ENCODE assay signal across 11 cellular contexts in genomic region chr6:44662461-44663121, GRCh38.
DNase-seq lines count a peak whose midpoint lies in the region; ATAC-seq, FAIRE-seq and TF ChIP-seq lines count a peak whose summit lies in the region.
"Had no signal": no experiment of that assay in that cellular context is flagged by ENCODE, and none has a peak within 500 bp of the region (broad histone marks: within the 10 kb centered on the region; RNA-seq: fewer than 3 reads in every experiment).

No MANE protein-coding gene starts in this region.

- TF ChIP-seq RAD21 in Ishikawa (IDR thresholded peaks at IDR 0.05; ENCODE audit: low read depth) (peak; percentile 35; the same call in 1 of the 2 replicates), GM12878 (IDR thresholded peaks at IDR 0.05; ENCODE audit: insufficient read depth, low read depth, low read length) (no peak)

- CTCF ChIA-PET in GM12878 (lab: Yijun Ruan, JAX), result interaction anchor here (1.5 to 1.6 kb wide), 2 partner anchors 9 to 35 kb away, joined by 4 to 5 read pairs; no protein-coding TSS in a partner anchor

- no peaks in the 10 kb centered on the region; the same call in 1 of the 2 replicates for H3K4me1 ChIP-seq in GM12878 (ENCODE audit: control insufficient read depth, insufficient read depth, low read length)
- H3K4me1 ChIP-seq in mesendoderm (ENCODE audit: control insufficient read depth, low read depth, low read length), result peaks cover 30% of the 10 kb centered on the region

- no peak overlapping the region for H3K27ac ChIP-seq in GM12878 (ENCODE audit: control insufficient read depth, insufficient read depth)
- peak overlapping the region; percentile 77 for H3K27ac ChIP-seq in mesendoderm (ENCODE audit: low read depth, low read length)

- no peak for TF ChIP-seq CTCF in GM12878 (IDR thresholded peaks at IDR 0.05 in 2 of 3, conservative IDR thresholded peaks at IDR 0.05 in 1 of 3; ENCODE audit: control insufficient read depth in 2 of 3, extremely low read depth in 1 of 3, insufficient read depth in 1 of 3, low read depth in 3 of 3, low read length in 3 of 3)

- H3K56ac ChIP-seq in mesendoderm (ENCODE audit: low read length), result peak overlapping the region; percentile 73

- intact Hi-C loops in GM12878 (cut with micrococcal nuclease; ENCODE audit: unreplicated experiment), result loop anchor here (10.0 kb wide), 1 partner anchor 272 kb away; no protein-coding TSS in a partner anchor

- H3K9ac ChIP-seq in GM12878 (ENCODE audit: control insufficient read depth, insufficient read depth, low read length) (no peak overlapping the region), mesendoderm (ENCODE audit: low read length) (peak overlapping the region; percentile 23)

- FAIRE-seq in GM12878 (lab: Jason Lieb, UNC), result no peak

- no peak overlapping the region for H2BK120ac ChIP-seq in mesendoderm (ENCODE audit: low read depth, low read length)

- no peak overlapping the region for H3K23ac ChIP-seq in mesendoderm (ENCODE audit: low read length)

- TF ChIP-seq EP300 in Ishikawa (IDR thresholded peaks at IDR 0.05; ENCODE audit: borderline replicate concordance), result peak; percentile 86
- no peak for TF ChIP-seq EP300 in GM12878 (IDR thresholded peaks at IDR 0.05; ENCODE audit: borderline replicate concordance in 1 of 2, control insufficient read depth in 1 of 2, low read depth in 2 of 2, low read length in 2 of 2)

- peak overlapping the region; percentile 59 for H3K4ac ChIP-seq in mesendoderm (ENCODE audit: low read depth, low read length)

- H2AK5ac ChIP-seq in mesendoderm (ENCODE audit: low read length), result no peak overlapping the region

- H3K27me3 ChIP-seq in GM12878 (replicated peaks in 1 of 2; ENCODE audit: control insufficient read depth in 2 of 2, insufficient read depth in 2 of 2, low read length in 1 of 2) (no peaks in the 10 kb centered on the region; a peak in 1 of 4 replicates), mesendoderm (ENCODE audit: insufficient read depth, low read length, poor library complexity) (no peaks in the 10 kb centered on the region)

- no peak overlapping the region for H4K8ac ChIP-seq in mesendoderm (ENCODE audit: low read depth, low read length)

- H3K4me2 ChIP-seq in GM12878 (ENCODE audit: control insufficient read depth, insufficient read depth) (no peak overlapping the region), mesendoderm (ENCODE audit: low read length) (no peak overlapping the region)

- peak overlapping the region; percentile 55 for H2BK5ac ChIP-seq in mesendoderm (ENCODE audit: low read length)

- DNase-seq in COLO668 (lab: John Stamatoyannopoulos, UW; ENCODE audit: unreplicated experiment) (peak; percentile 69), GM12878 (ENCODE audit: low read depth, low spot score) (no peak), mesendoderm (peak; percentile 95), COR-L47 (lab: John Stamatoyannopoulos, UW) (no peak), dedifferentiated amniotic fluid mesenchymal stem cell (ENCODE audit: extremely low spot score) (no peak)
- no peak for DNase-seq in activated CD4-positive, alpha-beta T cell treated with anti-CD3 and anti-CD28 coated beads for 1 hour
- DNase-seq in activated naive CD4-positive, alpha-beta T cell treated with anti-CD3 and anti-CD28 coated beads, Interleukin-2, amount 50 U/mL, for 16 hours, result no peak
- DNase-seq: activated T-cell treated with anti-CD3 and anti-CD28 coated beads, Interleukin-2, amount 50 U/mL, for 4 hours; MV-4-11; stimulated activated CD4-positive, alpha-beta T cell treated with anti-CD3 and anti-CD28 coated beads, Interleukin-4, amount 100 ng/mL, for 24 hours had no signal

- SMC1A ChIA-PET in GM12878 (lab: Charles Lee; ENCODE audit: uncharacterized antibody, unreplicated experiment), result interaction anchor here (0.8 to 1.9 kb wide), 4 partner anchors 9 to 1052 kb away, joined by 3 to 7 read pairs (median 3); no protein-coding TSS in a partner anchor

- in situ Hi-C loops in GM12878 (cut with MboI), result no loop called here

- no TSS peak for BruUV-seq in GM12878 (replicated peaks; lab: Mats Ljungman, UMichigan)

- no peaks in the 10 kb centered on the region for H3K9me3 ChIP-seq in GM12878 (replicated peaks; ENCODE audit: control insufficient read depth, insufficient read depth, low read length)

- no peaks in the 10 kb centered on the region for H3K36me3 ChIP-seq in GM12878 (ENCODE audit: control insufficient read depth in 2 of 2, insufficient read depth in 2 of 2, low read length in 1 of 2)
- H3K36me3 ChIP-seq in mesendoderm (ENCODE audit: control insufficient read depth, insufficient read depth, low read length), result no peaks in the 10 kb centered on the region

- RAD21 ChIA-PET in GM12878 (lab: Charles Lee; ENCODE audit: unreplicated experiment), result interaction anchor here (1.3 to 1.4 kb wide), 2 partner anchors 10 to 331 kb away, joined by 3 read pairs; no protein-coding TSS in a partner anchor

- WGBS in GM12878 (ENCODE audit: insufficient coverage, insufficient replicate concordance, low lambda C conversion rate, missing lambda C conversion rate), result 18% methylated on average over 13 of the region's 13 CpGs
- WGBS in mesendoderm (ENCODE audit: extremely low coverage, insufficient coverage, low lambda C conversion rate), result no CpG with 5 or more reads among the region's 13 CpGs

- H3K79me1 ChIP-seq in mesendoderm (ENCODE audit: low read length), result no peaks in the 10 kb centered on the region

- peak overlapping the region; percentile 61 for H3K18ac ChIP-seq in mesendoderm (ENCODE audit: low read length)

- no peak overlapping the region for H2AFZ ChIP-seq in GM12878 (ENCODE audit: control insufficient read depth, low read depth, low read length)

- no peaks in the 10 kb centered on the region for H4K20me1 ChIP-seq in GM12878 (ENCODE audit: control insufficient read depth, insufficient read depth)

- no peak for ATAC-seq in GM12878
- ATAC-seq: activated T-cell treated with anti-CD3 and anti-CD28 coated beads, Interleukin-2, amount 50 U/mL, for 4 hours had no signal

- POLR2A ChIA-PET in GM12878 (lab: Charles Lee), result no interaction called here

- no peak overlapping the region for H4K5ac ChIP-seq in mesendoderm (ENCODE audit: low read length)

- TF ChIP-seq POLR2A in GM12878 (IDR thresholded peaks at IDR 0.05; ENCODE audit: low read depth, low read length), result no peak

- H3K79me2 ChIP-seq in GM12878 (ENCODE audit: control insufficient read depth, insufficient read depth, low read length) (no peaks in the 10 kb centered on the region), mesendoderm (ENCODE audit: control insufficient read depth, insufficient read depth, low read length) (no peaks in the 10 kb centered on the region)

- no peak overlapping the region for H2BK15ac ChIP-seq in mesendoderm (replicated peaks; ENCODE audit: low read depth)

- H3K4me3 ChIP-seq in GM12878 (no peak overlapping the region), mesendoderm (ENCODE audit: low read length) (no peak overlapping the region)

TF ChIP-seq in Ishikawa, 13 proteins besides CTCF, POLR2A, EP300 and RAD21 (continues in another document):
- TF ChIP-seq NFIC (IDR thresholded peaks at IDR 0.05), result peak; percentile 94
- TF ChIP-seq CEBPB (IDR thresholded peaks at IDR 0.05), result 0 out of 2 replicates have a peak, but pooled peaks have one; percentile 34
- TF ChIP-seq MAX (IDR thresholded peaks at IDR 0.05), result peak; percentile 61
- TF ChIP-seq CREB1 (IDR thresholded peaks at IDR 0.05; ENCODE audit: low read depth), result no peak
- TF ChIP-seq FOXM1 (IDR thresholded peaks at IDR 0.05; ENCODE audit: borderline replicate concordance, low read depth), result peak; percentile 74
- 0 out of 2 replicates have a peak, but pooled peaks have one; percentile 8 for TF ChIP-seq YY1 (IDR thresholded peaks at IDR 0.05; ENCODE audit: low read depth)
- TF ChIP-seq TEAD4 (IDR thresholded peaks at IDR 0.05), result peak; percentile 97
- TF ChIP-seq TCF12 (IDR thresholded peaks at IDR 0.05; ENCODE audit: low read depth), result peak; percentile 92
- TF ChIP-seq TAF1 (IDR thresholded peaks at IDR 0.05; ENCODE audit: low read depth), result no peak
- no peak for TF ChIP-seq EGR1 (IDR thresholded peaks at IDR 0.05)

TF ChIP-seq in GM12878, 131 proteins besides CTCF, POLR2A, EP300 and RAD21:
- TF ChIP-seq NR2C1 (IDR thresholded peaks at IDR 0.05) (no peak), PAX5 (IDR thresholded peaks at IDR 0.05; ENCODE audit: borderline replicate concordance, low read depth, low read length) (peak; percentile 75)

Comparison
In these comparisons a context has a peak if more than half of its experiments do, and no peak if none do; other contexts are left out.
1. DNase-seq: peak in COLO668 (single experiment) and mesendoderm (single experiment); none in GM12878 (single experiment), COR-L47 (single experiment), dedifferentiated amniotic fluid mesenchymal stem cell (single experiment), activated CD4-positive, alpha-beta T cell treated with anti-CD3 and anti-CD28 coated beads for 1 hour (single experiment) and activated naive CD4-positive, alpha-beta T cell treated with anti-CD3 and anti-CD28 coated beads, Interleukin-2, amount 50 U/mL, for 16 hours (single experiment).